8 cellular contexts compared by ENCODE assay signal in genomic region chr17:10631048-10631700, GRCh38. TPM values are rescaled to one million over a fixed set of nuclear protein-coding genes. Genes with fewer than 3 reads are reported as not detected.
DNase-seq lines count a peak whose midpoint lies in the region; ATAC-seq and TF ChIP-seq lines count a peak whose summit lies in the region.

No MANE protein-coding gene starts in this region.

- CTCF ChIA-PET in RWPE1 (lab: Yijun Ruan, JAX), result interaction anchor here (0.7 to 2.4 kb wide), 6 partner anchors 13 to 259 kb away, joined by 3 to 13 read pairs (median 4); no protein-coding TSS in a partner anchor

- H3K9me3 ChIP-seq in aorta (ENCODE audit: control insufficient read depth, low read length) (no peaks in the 10 kb centered on the region), vagina (no peaks in the 10 kb centered on the region)

- H3K4me1 ChIP-seq in aorta (ENCODE audit: control insufficient read depth in 1 of 2, insufficient read depth in 2 of 2, low read length in 2 of 2) (no peaks in the 10 kb centered on the region), vagina (no peaks in the 10 kb centered on the region)

- ATAC-seq in HG02852 (IDR thresholded peaks at IDR 0.05; ENCODE audit: unreplicated experiment) (no peak), aorta (ENCODE audit: low FRiP score) (no peak)

- H3K27ac ChIP-seq in RWPE1 (no peak overlapping the region), aorta (ENCODE audit: low read depth in 1 of 2, low read length in 2 of 2) (no peak overlapping the region), vagina (no peak overlapping the region)

- H3K27me3 ChIP-seq in aorta (ENCODE audit: control insufficient read depth in 1 of 2, insufficient read depth in 2 of 2, low read length in 1 of 2), result no peaks in the 10 kb centered on the region
- no peaks in the 10 kb centered on the region for H3K27me3 ChIP-seq in vagina

- intact Hi-C loops in aorta (cut with DNase I) (loop anchor here (5.0 kb wide), 2 partner anchors 211 to 216 kb away; no protein-coding TSS in a partner anchor), vagina (cut with DNase I) (no loop called here)

- no peak for DNase-seq in AG09319 (ENCODE audit: extremely low read depth, low read depth)
- DNase-seq in RWPE1 (ENCODE audit: low spot score), result peak; percentile 33
- DNase-seq in erythroblast (lab: John Stamatoyannopoulos, UW), result peak; percentile 24 to 56
- DNase-seq in retina, result peak; percentile 41
- DNase-seq in aorta, result no peak
- DNase-seq in vagina (ENCODE audit: extremely low spot score in 2 of 2), result no peak

- no peak overlapping the region for H3K4me3 ChIP-seq in aorta (ENCODE audit: low read length in 2 of 2)
- H3K4me3 ChIP-seq in vagina, result no peak overlapping the region

- peaks cover 3 to 4% of the 10 kb centered on the region in 2 donors for H3K36me3 ChIP-seq in aorta (ENCODE audit: control insufficient read depth in 1 of 2, insufficient read depth in 2 of 2, low read length in 1 of 2)
- peaks cover 0 to 10% of the 10 kb centered on the region in 2 donors for H3K36me3 ChIP-seq in vagina

- POLR2A ChIA-PET in RWPE1 (lab: Yijun Ruan, JAX; ENCODE audit: low non-redundant PET), result no interaction called here

- no peak for TF ChIP-seq POLR2A in erythroblast (IDR thresholded peaks at IDR 0.05; ENCODE audit: low read length)
- TF ChIP-seq POLR2A in vagina (IDR thresholded peaks at IDR 0.05), result no peak

- TF ChIP-seq CTCF in AG09319 (IDR thresholded peaks at IDR 0.05; ENCODE audit: low read depth, low read length), result peak; percentile 88
- peak; percentile 85 for TF ChIP-seq CTCF in GM12874 (IDR thresholded peaks at IDR 0.05; ENCODE audit: insufficient read depth, low read depth, low read length)
- peak; percentile 90 for TF ChIP-seq CTCF in RWPE1 (conservative IDR thresholded peaks at IDR 0.05; ENCODE audit: low read depth)
- TF ChIP-seq CTCF in vagina (IDR thresholded peaks at IDR 0.05), result peak in 1 of 3 experiments; percentile 40

- WGBS in aorta, 2 donors, result 46 to 47% methylated on average over 18 of the region's 18 CpGs

RNA-seq across cellular contexts. Expression of gene MYH3, which starts 25.9 kb away (rescaled TPM):
- 1 to 10 TPM; 4.4 to 5.6 TPM for total RNA-seq in aorta
- 1 to 10 TPM; 1.1 to 9.5 TPM for polyA plus RNA-seq in aorta
- 4.9 TPM for total RNA-seq in vagina

Comparison
In these comparisons a context has a peak if more than half of its experiments do, and no peak if none do; other contexts are left out.
1. DNase-seq: peak in RWPE1 (single experiment), erythroblast (2 of 2) and retina (single experiment); none in AG09319 (single experiment), aorta (0 of 2) and vagina (0 of 2).